25 cellular contexts compared by ENCODE assay signal in genomic region chr20:44509762-44510161, GRCh38.
"Had no signal": no experiment of that assay in that cellular context is flagged by ENCODE, and none has a peak within 500 bp of the region (broad histone marks: within the 10 kb centered on the region; RNA-seq: fewer than 3 reads in every experiment).

No MANE protein-coding gene starts in this region.

- H3K4me3 ChIP-seq: dorsolateral prefrontal cortex, gastrocnemius medialis, lower lobe of right lung, ovary, psoas muscle, skin epidermis, spleen, suprapubic skin, transverse colon, upper lobe of right lung, uterus had no signal

- H3K27me3 ChIP-seq: dorsolateral prefrontal cortex, gastrocnemius medialis, ovary, spleen, suprapubic skin, transverse colon, upper lobe of right lung, uterus had no signal

- H3K36me3 ChIP-seq: ovary, uterus had no signal

- H3K4me1 Mint-ChIP-seq: nephron progenitor cell had no signal

- DNase-seq: dorsolateral prefrontal cortex; effector CD4-positive, alpha-beta T cell; foreskin fibroblast; gastrocnemius medialis; head of caudate nucleus; left ventricle myocardium superior; lower lobe of right lung; naive thymus-derived CD8-positive, alpha-beta T cell; nephron progenitor cell; occipital lobe; ovary; posterior cingulate gyrus; psoas muscle; right cardiac atrium; spleen; stimulated activated CD4-positive, alpha-beta T cell treated with anti-CD3 and anti-CD28 coated beads, Interleukin-4, amount 100 ng/mL, for 4 hours; stimulated activated naive CD8-positive, alpha-beta T cell treated with anti-CD3 and anti-CD28 coated beads, Interleukin-15, amount 100 ng/mL, for 72 hours; transverse colon; upper lobe of right lung; uterus had no signal

- H3K27me3 Mint-ChIP-seq: naive thymus-derived CD8-positive, alpha-beta T cell; stimulated activated memory B cell treated with anti-CD40 and anti-IgM and Interleukin-4, amounts not matched to agents 10 μg/mL and 1 μg/mL and 100 μg/mL, for 72 hours; stimulated activated naive CD8-positive, alpha-beta T cell treated with anti-CD3 and anti-CD28 coated beads, Interleukin-15, amount 100 ng/mL, for 72 hours had no signal

- H3K4me1 ChIP-seq: upper lobe of right lung, uterus had no signal

- H3K27ac Mint-ChIP-seq: nephron progenitor cell; stimulated activated memory B cell treated with anti-CD40 and anti-IgM and Interleukin-4, amounts not matched to agents 10 μg/mL and 1 μg/mL and 100 μg/mL, for 72 hours; stimulated activated naive CD8-positive, alpha-beta T cell treated with anti-CD3 and anti-CD28 coated beads, Interleukin-15, amount 100 ng/mL, for 72 hours had no signal

- H3K27ac ChIP-seq: dorsolateral prefrontal cortex, epithelial cell of prostate, gastrocnemius medialis, lower lobe of right lung, ovary, psoas muscle, skin epidermis, spleen, suprapubic skin, transverse colon, upper lobe of right lung, uterus had no signal

- ATAC-seq: esophagus mucosa; gastrocnemius medialis; left ventricle myocardium superior; lower lobe of right lung; naive thymus-derived CD8-positive, alpha-beta T cell; psoas muscle; right cardiac atrium; stimulated activated memory B cell treated with anti-CD40 and anti-IgM and Interleukin-4, amounts not matched to agents 10 μg/mL and 1 μg/mL and 100 μg/mL, for 72 hours; stimulated activated naive CD8-positive, alpha-beta T cell treated with anti-CD3 and anti-CD28 coated beads, Interleukin-15, amount 100 ng/mL, for 72 hours; upper lobe of right lung had no signal

- H3K9me3 Mint-ChIP-seq: naive thymus-derived CD8-positive, alpha-beta T cell; nephron progenitor cell; stimulated activated memory B cell treated with anti-CD40 and anti-IgM and Interleukin-4, amounts not matched to agents 10 μg/mL and 1 μg/mL and 100 μg/mL, for 72 hours; stimulated activated naive CD8-positive, alpha-beta T cell treated with anti-CD3 and anti-CD28 coated beads, Interleukin-15, amount 100 ng/mL, for 72 hours had no signal

- H3K9me3 ChIP-seq: gastrocnemius medialis, lower lobe of right lung, ovary, psoas muscle, spleen, suprapubic skin, transverse colon, upper lobe of right lung, uterus had no signal

- H3K4me3 Mint-ChIP-seq: naive thymus-derived CD8-positive, alpha-beta T cell; nephron progenitor cell; stimulated activated memory B cell treated with anti-CD40 and anti-IgM and Interleukin-4, amounts not matched to agents 10 μg/mL and 1 μg/mL and 100 μg/mL, for 72 hours; stimulated activated naive CD8-positive, alpha-beta T cell treated with anti-CD3 and anti-CD28 coated beads, Interleukin-15, amount 100 ng/mL, for 72 hours had no signal
